ENCODE assay signal across 12 cellular contexts in the genomic region with DNA sequence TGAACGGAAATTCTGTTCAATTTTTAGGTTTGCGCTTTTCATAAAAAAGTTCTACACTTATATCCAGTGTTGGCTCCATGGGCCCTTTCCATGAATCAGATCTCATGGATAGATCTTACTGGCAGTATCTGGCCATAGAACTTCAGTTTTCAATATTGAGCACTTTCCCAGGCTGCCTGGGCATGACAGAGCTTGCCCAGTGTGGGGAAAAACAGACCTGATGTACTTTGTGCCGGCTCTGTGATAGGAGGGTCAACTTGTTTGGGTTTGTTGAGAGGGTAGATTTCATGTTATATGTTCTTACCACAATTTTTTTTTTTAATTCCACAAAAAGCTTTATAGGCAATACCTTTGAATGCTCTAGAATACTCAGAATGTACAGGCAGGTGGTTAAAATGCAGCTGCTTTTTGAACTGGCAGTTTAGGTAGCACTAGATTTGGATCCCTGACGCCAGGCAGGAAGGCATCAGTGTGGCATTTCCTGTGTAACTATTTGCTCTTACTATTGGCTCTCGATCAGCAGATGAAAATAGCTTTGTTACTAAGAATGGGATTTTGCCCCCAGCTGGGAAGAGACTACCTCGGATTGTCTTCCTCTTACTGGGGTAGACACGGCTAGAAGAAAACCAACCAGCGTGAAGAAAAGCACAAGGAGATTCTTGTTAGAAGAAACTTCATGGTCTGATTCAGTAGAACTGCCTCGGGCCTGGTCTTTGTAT.
A peak's percentile ranks its signal among the peaks of the same experiment; 100 is the strongest.
DNase-seq lines count a peak whose midpoint lies in the region; ATAC-seq and TF ChIP-seq lines count a peak whose summit lies in the region.
"Had no signal": no experiment of that assay in that cellular context is flagged by ENCODE, and none has a peak within 500 bp of the region (broad histone marks: within the 10 kb centered on the region; RNA-seq: fewer than 3 reads in every experiment).

No MANE protein-coding gene starts in this region.

- H3K36me3 ChIP-seq in left ventricle myocardium inferior = no peaks in the 10 kb centered on the region

- no peaks in the 10 kb centered on the region for H3K9me3 Mint-ChIP-seq in activated CD4-positive, alpha-beta T cell treated with anti-CD3 and anti-CD28 coated beads, Interleukin-2, amount 10 ng/mL, durations not matched to agents 24 days and 14 days
- H3K9me3 Mint-ChIP-seq: T-helper 1 cell treated with Interleukin-12 subunit alpha and Interleukin-12 subunit beta and Interleukin-4 antibody, amounts not matched to agents 30 μg/mL and 1 μg/mL, for 36 hours had no signal

- H3K9me3 ChIP-seq in left ventricle myocardium inferior (replicated peaks) = peaks cover 3% of the 10 kb centered on the region

- no peak for TF ChIP-seq CTCF in left ventricle myocardium inferior (IDR thresholded peaks at IDR 0.05; ENCODE audit: borderline replicate concordance)

- no peaks in the 10 kb centered on the region for H3K27me3 ChIP-seq in left ventricle myocardium inferior (ENCODE audit: low read depth)

- H3K4me3 Mint-ChIP-seq in activated CD4-positive, alpha-beta T cell treated with anti-CD3 and anti-CD28 coated beads, Interleukin-2, amount 10 ng/mL, durations not matched to agents 24 days and 14 days = no peak overlapping the region
- H3K4me3 Mint-ChIP-seq: T-helper 1 cell treated with Interleukin-12 subunit alpha and Interleukin-12 subunit beta and Interleukin-4 antibody, amounts not matched to agents 30 μg/mL and 1 μg/mL, for 36 hours had no signal

- H3K4me1 Mint-ChIP-seq in activated CD4-positive, alpha-beta T cell treated with anti-CD3 and anti-CD28 coated beads, Interleukin-2, amount 10 ng/mL, durations not matched to agents 24 days and 14 days = peaks cover 11% of the 10 kb centered on the region

- H3K27me3 Mint-ChIP-seq in activated CD4-positive, alpha-beta T cell treated with anti-CD3 and anti-CD28 coated beads, Interleukin-2, amount 10 ng/mL, durations not matched to agents 24 days and 14 days = no peaks in the 10 kb centered on the region

- no peak overlapping the region for H3K4me3 ChIP-seq in left ventricle myocardium inferior

- H3K27ac ChIP-seq in left ventricle myocardium inferior (replicated peaks) = no peak overlapping the region

- H3K36me3 Mint-ChIP-seq in activated CD4-positive, alpha-beta T cell treated with anti-CD3 and anti-CD28 coated beads, Interleukin-2, amount 10 ng/mL, durations not matched to agents 24 days and 14 days (ENCODE audit: low read depth) = peaks cover 3% of the 10 kb centered on the region

- peaks cover 18% of the 10 kb centered on the region for H3K4me1 ChIP-seq in left ventricle myocardium inferior

- peak; percentile 41 to 66 for DNase-seq in NCI-H446 (lab: John Stamatoyannopoulos, UW)
- peak; percentile 42 for DNase-seq in glomerular endothelial cell (ENCODE audit: extremely low read depth, low read depth, low spot score)
- no peak for DNase-seq in activated gamma-delta T cell (lab: John Stamatoyannopoulos, UW)
- DNase-seq in left ventricle myocardium inferior = no peak
- no peak for DNase-seq in activated CD4-positive, alpha-beta T cell treated with anti-CD3 and anti-CD28 coated beads, Interleukin-2, amount 10 ng/mL, durations not matched to agents 24 days and 14 days
- DNase-seq: GF-D8; left cardiac atrium; stimulated activated CD4-positive, alpha-beta T cell treated with anti-CD3 and anti-CD28 coated beads, Interleukin-4, amount 100 ng/mL, for 1 hour had no signal

- intact Hi-C loops in left ventricle myocardium inferior (cut with micrococcal nuclease) = no loop called here
- intact Hi-C loops in activated CD4-positive, alpha-beta T cell treated with anti-CD3 and anti-CD28 coated beads, Interleukin-2, amount 10 ng/mL, durations not matched to agents 24 days and 14 days (cut with micrococcal nuclease) = no loop called here

- H3K27ac Mint-ChIP-seq in activated CD4-positive, alpha-beta T cell treated with anti-CD3 and anti-CD28 coated beads, Interleukin-2, amount 10 ng/mL, durations not matched to agents 24 days and 14 days = no peak overlapping the region
- H3K27ac Mint-ChIP-seq: T-helper 1 cell treated with Interleukin-12 subunit alpha and Interleukin-12 subunit beta and Interleukin-4 antibody, amounts not matched to agents 30 μg/mL and 1 μg/mL, for 36 hours had no signal

- ATAC-seq in GM18499 (IDR thresholded peaks at IDR 0.05; ENCODE audit: insufficient read depth, unreplicated experiment) (peak; percentile 49), HG02884 (IDR thresholded peaks at IDR 0.05; ENCODE audit: unreplicated experiment) (peak; percentile 44), HG02763 (IDR thresholded peaks at IDR 0.05; ENCODE audit: unreplicated experiment) (no peak)
- ATAC-seq: left cardiac atrium had no signal

Comparison
In these comparisons a context has a peak if more than half of its experiments do, and no peak if none do; other contexts are left out.
1. DNase-seq: peak in NCI-H446 (2 of 2) and glomerular endothelial cell (single experiment); none in activated gamma-delta T cell (single experiment), left ventricle myocardium inferior (single experiment) and activated CD4-positive, alpha-beta T cell treated with anti-CD3 and anti-CD28 coated beads, Interleukin-2, amount 10 ng/mL, durations not matched to agents 24 days and 14 days (single experiment).